8 cellular contexts compared by ENCODE assay signal in genomic region chr22:43186272-43187170, GRCh38. TPM values are rescaled to one million over a fixed set of nuclear protein-coding genes. Genes with fewer than 3 reads are reported as not detected.
DNase-seq lines count a peak whose midpoint lies in the region; ATAC-seq and TF ChIP-seq lines count a peak whose summit lies in the region.

Gene TTLL12, minus strand, starts transcription at chr22:43187134. Its CDS starts 65 bp downstream, at chr22:43187069.

- no peaks in the 10 kb centered on the region for H3K27me3 ChIP-seq in layer of hippocampus (ENCODE audit: control insufficient read depth, insufficient read depth, low read length)

- peaks cover 32% of the 10 kb centered on the region for H3K36me3 ChIP-seq in KOPT-K1 (ENCODE audit: insufficient read depth, low read length)

- peak; percentile 41 for ATAC-seq in GM21360 (IDR thresholded peaks at IDR 0.05; ENCODE audit: unreplicated experiment)

- no peaks in the 10 kb centered on the region for H3K9me3 Mint-ChIP-seq in chondrocyte (ENCODE audit: low read depth)

- peaks cover 3% of the 10 kb centered on the region for H3K36me3 Mint-ChIP-seq in chondrocyte (ENCODE audit: low read depth)

- H3K4me3 Mint-ChIP-seq in chondrocyte (ENCODE audit: unreplicated experiment) = peak within 1 kb of the TSS; percentile 74

- H3K9me3 ChIP-seq in KOPT-K1 (ENCODE audit: insufficient read depth, low read length, poor library complexity, severe bottlenecking) = peaks cover 7% of the 10 kb centered on the region

- H3K4me1 Mint-ChIP-seq in chondrocyte (ENCODE audit: low read depth) = peaks cover 27% of the 10 kb centered on the region

- H3K27ac Mint-ChIP-seq in chondrocyte (ENCODE audit: unreplicated experiment) = peak within 1 kb of the TSS; percentile 91

- TF ChIP-seq CTCF in chondrocyte (IDR thresholded peaks at IDR 0.05) = peak; percentile 48

- peak; percentile 60 for DNase-seq in COR-L47 (lab: John Stamatoyannopoulos, UW)
- DNase-seq in activated CD4-positive, CD25-positive, alpha-beta regulatory T cell treated with anti-CD3 and anti-CD28 coated beads, Interleukin-2, amount 50 U/mL, for 16 hours (ENCODE audit: low read depth, low spot score) = peak; percentile 17
- DNase-seq in chondrocyte (ENCODE audit: low spot score) = peak; percentile 69
- DNase-seq in stimulated activated CD4-positive, alpha-beta T cell treated with anti-CD3 and anti-CD28 coated beads, Interleukin-15, amount 100 ng/mL, for 24 hours = peak; percentile 70
- DNase-seq in KG1 (lab: John Stamatoyannopoulos, UW) = no peak

- peak within 1 kb of the TSS; percentile 84 for H3K27ac ChIP-seq in KOPT-K1 (ENCODE audit: low read depth, low read length, poor library complexity, severe bottlenecking)
- peak within 1 kb of the TSS; percentile 84 for H3K27ac ChIP-seq in layer of hippocampus (ENCODE audit: low read depth, low read length)

- H3K27me3 Mint-ChIP-seq in chondrocyte (ENCODE audit: low read depth) = no peaks in the 10 kb centered on the region

RNA-seq across cellular contexts. Expression of gene TTLL12, which starts in this region (rescaled TPM):
- total RNA-seq in chondrocyte = 33.5 to 36.4 TPM (median 35.6 TPM) in 3 replicates
